10 cellular contexts compared by ENCODE assay signal in genomic region chr7:90114972-90115371, GRCh38. TPM values are rescaled to one million over a fixed set of nuclear protein-coding genes. Genes with fewer than 3 reads are reported as not detected.
DNase-seq lines count a peak whose midpoint lies in the region; ATAC-seq, FAIRE-seq and TF ChIP-seq lines count a peak whose summit lies in the region.
"Not testable (repeated sequence)": the region's sequence is repeated elsewhere in the genome, so short reads cannot be mapped to it uniquely, and the experiment has no call there.
"Had no signal": no experiment of that assay in that cellular context is flagged by ENCODE, and none has a peak within 500 bp of the region (broad histone marks: within the 10 kb centered on the region; RNA-seq: fewer than 3 reads in every experiment).

No MANE protein-coding gene starts in this region.

- not testable (repeated sequence) for ATAC-seq in pancreas

- H3K9me3 ChIP-seq in kidney (ENCODE audit: control insufficient read depth in 1 of 2, low read length in 2 of 2); pancreas: not testable (repeated sequence)

- TF ChIP-seq CTCF in RWPE1 (conservative IDR thresholded peaks at IDR 0.05; ENCODE audit: low read depth) = peak; percentile 55
- peak; percentile 13 for TF ChIP-seq CTCF in choroid plexus epithelial cell (conservative IDR thresholded peaks at IDR 0.05; ENCODE audit: low read depth, low read length)
- not testable (repeated sequence) for TF ChIP-seq CTCF in kidney (IDR thresholded peaks at IDR 0.05; ENCODE audit: borderline replicate concordance, extremely low read depth, insufficient read depth)
- peak in 1 of 4 donors; percentile 14 for TF ChIP-seq CTCF in pancreas (IDR thresholded peaks at IDR 0.05)

- not testable (repeated sequence) for H3K27ac ChIP-seq in RWPE1; kidney (ENCODE audit: low read depth in 2 of 2, low read length in 2 of 2); pancreas

- not testable (repeated sequence) for H3K27me3 ChIP-seq in pancreas

- H3K9ac ChIP-seq in kidney (ENCODE audit: low read length in 2 of 2) = not testable (repeated sequence)

- FAIRE-seq in kidney (lab: Jason Lieb, UNC) = peak; percentile 99
- peak; percentile 99 for FAIRE-seq in pancreas (lab: Jason Lieb, UNC)

- DNase-seq in DMS114 treated with DMSO at 0.1 percent for 48 hours (lab: John Stamatoyannopoulos, UW; ENCODE audit: unreplicated experiment) (peak; percentile 4), NCI-H82 (lab: John Stamatoyannopoulos, UW) (peak; percentile 18)
- DNase-seq in RWPE1 (ENCODE audit: low spot score); choroid plexus epithelial cell (ENCODE audit: low read depth); kidney; pancreas: not testable (repeated sequence)

- POLR2A ChIA-PET in RWPE1 (lab: Yijun Ruan, JAX; ENCODE audit: low non-redundant PET) = not testable (repeated sequence)

- intact Hi-C loops in kidney (cut with DNase I); pancreas (cut with DNase I): not testable (repeated sequence)

- not testable (repeated sequence) for H3K4me1 ChIP-seq in kidney (ENCODE audit: control insufficient read depth in 1 of 2, insufficient read depth in 1 of 2, low read depth in 1 of 2, low read length in 2 of 2); pancreas

- CTCF ChIA-PET in RWPE1 (lab: Yijun Ruan, JAX) = not testable (repeated sequence)

- not testable (repeated sequence) for TF ChIP-seq EP300 in Ishikawa (IDR thresholded peaks at IDR 0.05; ENCODE audit: borderline replicate concordance)

- not testable (repeated sequence) for H3K4me3 ChIP-seq in choroid plexus epithelial cell (ENCODE audit: low read depth, low read length); kidney (ENCODE audit: low read length in 2 of 2); pancreas

- TF ChIP-seq RAD21 in Ishikawa (IDR thresholded peaks at IDR 0.05; ENCODE audit: low read depth) = 0 out of 2 replicates have a peak, but pooled peaks have one; percentile 3

- not testable (repeated sequence) for H3K36me3 ChIP-seq in kidney (ENCODE audit: control insufficient read depth in 1 of 2, insufficient read depth in 2 of 2, low read length in 2 of 2); pancreas

- no CpG with 5 or more reads among the region's 1 CpG for WGBS in pancreas, 2 donors

RNA-seq across cellular contexts. Expression of gene STEAP1, which starts 39.3 kb away (rescaled TPM):
- total RNA-seq in kidney (4.4 TPM), pancreas (1 to 10 TPM; 1.4 to 8.3 (median 4.0) TPM)
- polyA plus RNA-seq in kidney (ENCODE audit: insufficient read depth, low read depth, low replicate concordance) (6.3 TPM), pancreas (1 to 10 TPM; 1.1 to 2.3 TPM)
- total RNA-seq: activated CD4-positive, alpha-beta T cell treated with anti-CD3 and anti-CD28 coated beads, Interleukin-2, amount 10 ng/mL, durations not matched to agents 7 days and 5 days; CD8-positive, alpha-beta memory T cell; naive thymus-derived CD8-positive, alpha-beta T cell had no signal
- polyA plus RNA-seq: CD8-positive, alpha-beta memory T cell had no signal
